Comparison of ENCODE assay signal across 18 cellular contexts in genomic region chr10:663844-664243, GRCh38. TPM values are rescaled to one million over a fixed set of nuclear protein-coding genes. Genes with fewer than 3 reads are reported as not detected.
DNase-seq lines count a peak whose midpoint lies in the region; ATAC-seq and TF ChIP-seq lines count a peak whose summit lies in the region.
"Had no signal": no experiment of that assay in that cellular context is flagged by ENCODE, and none has a peak within 500 bp of the region (broad histone marks: within the 10 kb centered on the region; RNA-seq: fewer than 3 reads in every experiment).

No MANE protein-coding gene starts in this region.

- H3K9me3 ChIP-seq in gastroesophageal sphincter = no peaks in the 10 kb centered on the region
- H3K9me3 ChIP-seq: Caco-2, left ventricle myocardium inferior had no signal

- peak overlapping the region in 1 of 2 donors; percentile 14 for H3K4me3 ChIP-seq in gastroesophageal sphincter
- H3K4me3 ChIP-seq: left ventricle myocardium inferior had no signal

- POLR2A ChIA-PET in activated CD4-positive, alpha-beta T cell treated with anti-CD3 and anti-CD28 coated beads for 36 hours (lab: Charles Lee) = no interaction called here

- no peaks in the 10 kb centered on the region for H3K27me3 ChIP-seq in gastroesophageal sphincter

- H3K4me3 Mint-ChIP-seq in neural crest cell = peak overlapping the region; percentile 43
- no peak overlapping the region for H3K4me3 Mint-ChIP-seq in activated CD4-positive, alpha-beta T cell treated with anti-CD3 and anti-CD28 coated beads for 36 hours
- H3K4me3 Mint-ChIP-seq: activated CD8-positive, alpha-beta T cell treated with anti-CD3 and anti-CD28 coated beads for 36 hours; activated naive CD8-positive, alpha-beta T cell treated with anti-CD3 and anti-CD28 coated beads, Interleukin-2, amount 10 ng/mL, durations not matched to agents 7 days and 5 days; naive B cell had no signal

- in situ Hi-C loops in SK-MEL-5 (cut with HindIII; ENCODE audit: low pct_unique_long_range_greater_than_20kb, low sequenced_read_pairs) = no loop called here

- no peaks in the 10 kb centered on the region for H3K9me3 Mint-ChIP-seq in neural crest cell
- no peaks in the 10 kb centered on the region for H3K9me3 Mint-ChIP-seq in activated CD4-positive, alpha-beta T cell treated with anti-CD3 and anti-CD28 coated beads for 36 hours (ENCODE audit: low read depth)
- H3K9me3 Mint-ChIP-seq: activated CD8-positive, alpha-beta T cell treated with anti-CD3 and anti-CD28 coated beads for 36 hours; activated naive CD8-positive, alpha-beta T cell treated with anti-CD3 and anti-CD28 coated beads, Interleukin-2, amount 10 ng/mL, durations not matched to agents 7 days and 5 days; naive B cell had no signal

- H3K36me3 ChIP-seq in gastroesophageal sphincter = no peaks in the 10 kb centered on the region
- H3K36me3 ChIP-seq: left ventricle myocardium inferior had no signal

- peaks cover 8 to 84% (median 29%) of the 10 kb centered on the region in 3 donors for H3K4me1 ChIP-seq in gastroesophageal sphincter

- WGBS in gastroesophageal sphincter (ENCODE audit: low coverage in 1 of 2), 2 donors = 36 to 62% methylated on average over 9 to 11 of the region's 13 CpGs

- no peaks in the 10 kb centered on the region for H3K36me3 Mint-ChIP-seq in neural crest cell (ENCODE audit: low read depth)
- no peaks in the 10 kb centered on the region for H3K36me3 Mint-ChIP-seq in activated CD4-positive, alpha-beta T cell treated with anti-CD3 and anti-CD28 coated beads for 36 hours (ENCODE audit: low read depth)
- H3K36me3 Mint-ChIP-seq: activated naive CD8-positive, alpha-beta T cell treated with anti-CD3 and anti-CD28 coated beads, Interleukin-2, amount 10 ng/mL, durations not matched to agents 7 days and 5 days; naive B cell had no signal

- CTCF ChIA-PET in activated CD4-positive, alpha-beta T cell treated with anti-CD3 and anti-CD28 coated beads for 36 hours (lab: Charles Lee) = no interaction called here

- H3K4me1 Mint-ChIP-seq in neural crest cell = peaks cover 62% of the 10 kb centered on the region
- H3K4me1 Mint-ChIP-seq in activated CD4-positive, alpha-beta T cell treated with anti-CD3 and anti-CD28 coated beads for 36 hours = peaks cover 6% of the 10 kb centered on the region
- H3K4me1 Mint-ChIP-seq: activated naive CD8-positive, alpha-beta T cell treated with anti-CD3 and anti-CD28 coated beads, Interleukin-2, amount 10 ng/mL, durations not matched to agents 7 days and 5 days; naive B cell had no signal

- TF ChIP-seq POLR2A in gastroesophageal sphincter (IDR thresholded peaks at IDR 0.05) = no peak

- H3K27me3 Mint-ChIP-seq in neural crest cell (ENCODE audit: low read depth) = no peaks in the 10 kb centered on the region
- no peaks in the 10 kb centered on the region for H3K27me3 Mint-ChIP-seq in activated CD4-positive, alpha-beta T cell treated with anti-CD3 and anti-CD28 coated beads for 36 hours
- H3K27me3 Mint-ChIP-seq: activated naive CD8-positive, alpha-beta T cell treated with anti-CD3 and anti-CD28 coated beads, Interleukin-2, amount 10 ng/mL, durations not matched to agents 7 days and 5 days had no signal

- DNase-seq in SK-MEL-5 (ENCODE audit: low read depth, low spot score) (peak; percentile 80), neural crest cell (ENCODE audit: low read depth, low spot score) (peak; percentile 31), glomerular visceral epithelial cell (ENCODE audit: extremely low spot score) (no peak)
- no peak for DNase-seq in stimulated activated CD4-positive, alpha-beta T cell treated with anti-CD3 and anti-CD28 coated beads, Interleukin-15, amount 100 ng/mL, for 24 hours
- DNase-seq in activated CD4-positive, alpha-beta T cell treated with anti-CD3 and anti-CD28 coated beads for 36 hours = no peak
- DNase-seq: activated CD8-positive, alpha-beta T cell treated with anti-CD3 and anti-CD28 coated beads for 36 hours; activated naive CD8-positive, alpha-beta T cell treated with anti-CD3 and anti-CD28 coated beads, Interleukin-2, amount 10 ng/mL, durations not matched to agents 7 days and 5 days; activated T-cell treated with anti-CD3 and anti-CD28 coated beads, Interleukin-2, amount 50 U/mL, for 48 hours; foreskin fibroblast; left ventricle myocardium inferior; naive B cell; NCI-H446; stimulated activated naive CD8-positive, alpha-beta T cell treated with anti-CD3 and anti-CD28 coated beads, Interleukin-15, Interleukin-2, amounts not matched to agents 100 U/mL and 50 U/mL, for 24 hours; T-helper 1 cell had no signal

- no peak for TF ChIP-seq EP300 in gastroesophageal sphincter (IDR thresholded peaks at IDR 0.05)

- H3K27ac ChIP-seq in gastroesophageal sphincter (peak overlapping the region in 3 of 4 donors; percentile 68 to 86 (median 79)), temporal lobe (ENCODE audit: low read depth, low read length) (peak overlapping the region; percentile 95)
- H3K27ac ChIP-seq: left ventricle myocardium inferior had no signal

- TF ChIP-seq CTCF in gastroesophageal sphincter (IDR thresholded peaks at IDR 0.05) = no peak
- TF ChIP-seq CTCF in neural crest cell (conservative IDR thresholded peaks at IDR 0.05) = no peak

- peak overlapping the region; percentile 93 for H3K27ac Mint-ChIP-seq in neural crest cell (ENCODE audit: unreplicated experiment)
- H3K27ac Mint-ChIP-seq in activated CD4-positive, alpha-beta T cell treated with anti-CD3 and anti-CD28 coated beads for 36 hours = no peak overlapping the region
- H3K27ac Mint-ChIP-seq: activated CD8-positive, alpha-beta T cell treated with anti-CD3 and anti-CD28 coated beads for 36 hours; activated naive CD8-positive, alpha-beta T cell treated with anti-CD3 and anti-CD28 coated beads, Interleukin-2, amount 10 ng/mL, durations not matched to agents 7 days and 5 days; naive B cell had no signal

- intact Hi-C loops in activated CD4-positive, alpha-beta T cell treated with anti-CD3 and anti-CD28 coated beads for 36 hours (cut with DNase I, micrococcal nuclease) = no loop called here

- ATAC-seq in gastroesophageal sphincter (no peak), HG03108 (IDR thresholded peaks at IDR 0.05; ENCODE audit: unreplicated experiment) (no peak)
- no peak for ATAC-seq in activated CD4-positive, alpha-beta T cell treated with anti-CD3 and anti-CD28 coated beads for 36 hours
- ATAC-seq: activated CD8-positive, alpha-beta T cell treated with anti-CD3 and anti-CD28 coated beads for 36 hours; stimulated activated naive CD8-positive, alpha-beta T cell treated with anti-CD3 and anti-CD28 coated beads, Interleukin-15, Interleukin-2, amounts not matched to agents 100 U/mL and 50 U/mL, for 24 hours had no signal

RNA-seq across cellular contexts. Expression of gene DIP2C, which starts 25.6 kb away (rescaled TPM):
- 8.1 and 8.7 TPM in 2 replicates for total RNA-seq in SK-MEL-5 (2014; rRNA removed; shearing (Covaris generic))
- polyA plus RNA-seq in SK-MEL-5 (2015; cell fraction: cytosol; rRNA removed) = 15.5 and 24.6 TPM in 2 replicates
- polyA plus RNA-seq in SK-MEL-5 (2015; cell fraction: nucleus; rRNA removed) = 18.2 and 27.3 TPM in 2 replicates
- 10 to 100 TPM; 40.8 to 73.8 (median 47.7) TPM for total RNA-seq in gastroesophageal sphincter
- 21.7 and 22.7 TPM in 2 replicates for total RNA-seq in neural crest cell
- total RNA-seq in temporal lobe = 46.0 TPM
- total RNA-seq in activated CD4-positive, alpha-beta T cell treated with anti-CD3 and anti-CD28 coated beads for 36 hours = under 1 TPM; 0.76 to 0.94 TPM

Comparison
In these comparisons a context has a peak if more than half of its experiments do, and no peak if none do; other contexts are left out.
1. DNase-seq: peak in SK-MEL-5 (single experiment) and neural crest cell (single experiment); none in glomerular visceral epithelial cell (single experiment), stimulated activated CD4-positive, alpha-beta T cell treated with anti-CD3 and anti-CD28 coated beads, Interleukin-15, amount 100 ng/mL, for 24 hours (single experiment) and activated CD4-positive, alpha-beta T cell treated with anti-CD3 and anti-CD28 coated beads for 36 hours (single experiment).